In the genomic region with DNA sequence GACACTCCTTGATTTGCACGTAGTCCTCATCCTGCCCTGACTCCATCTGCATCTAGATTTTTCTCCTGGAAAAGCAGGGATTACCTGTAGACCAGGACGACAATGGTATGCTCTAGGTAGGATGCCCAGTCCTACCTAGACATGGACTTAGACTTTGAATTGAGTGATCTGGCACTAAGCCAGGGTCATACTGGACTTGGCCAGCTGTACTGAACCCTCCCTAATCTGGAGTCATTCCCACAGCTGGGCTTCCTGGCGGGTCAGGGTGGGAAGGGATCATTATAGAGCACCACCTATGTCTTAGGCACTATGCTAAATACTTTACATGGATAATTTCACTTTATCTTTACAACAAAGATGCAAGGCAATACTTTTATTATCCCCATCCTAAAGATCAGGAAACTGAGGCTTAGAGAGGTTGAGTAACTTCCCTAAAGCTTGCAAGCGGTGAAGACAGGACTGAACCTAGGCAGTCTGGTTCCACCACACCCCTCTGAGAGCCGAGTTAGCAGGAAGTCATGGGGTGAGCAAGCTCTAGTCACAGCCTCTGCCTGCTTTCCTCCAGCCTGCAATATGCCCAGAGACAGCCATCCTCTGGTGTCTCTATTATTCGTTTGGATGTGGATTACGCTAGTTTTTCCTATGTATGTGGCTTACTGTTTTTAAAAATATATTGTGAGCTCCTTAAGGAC, we compare ENCODE assay signal across 16 cellular contexts.
DNase-seq lines count a peak whose midpoint lies in the region; ATAC-seq, FAIRE-seq and TF ChIP-seq lines count a peak whose summit lies in the region.
"Had no signal": no experiment of that assay in that cellular context is flagged by ENCODE, and none has a peak within 500 bp of the region (broad histone marks: within the 10 kb centered on the region; RNA-seq: fewer than 3 reads in every experiment).

No MANE protein-coding gene starts in this region.

- CTCF ChIA-PET in activated naive CD4-positive, alpha-beta T cell treated with anti-CD3 and anti-CD28 coated beads for 36 hours (lab: Charles Lee) = interaction anchor here (0.6 to 0.7 kb wide), 2 partner anchors 123 to 301 kb away, joined by 3 read pairs; no protein-coding TSS in a partner anchor
- CTCF ChIA-PET in CD4-positive, alpha-beta T cell (lab: Charles Lee) = no interaction called here

- peaks cover 3% of the 10 kb centered on the region for H3K4me1 Mint-ChIP-seq in activated naive CD4-positive, alpha-beta T cell treated with anti-CD3 and anti-CD28 coated beads for 36 hours (ENCODE audit: low read depth)
- H3K4me1 Mint-ChIP-seq in effector memory CD8-positive, alpha-beta T cell (ENCODE audit: low read depth in 2 of 2) = peaks cover 0 to 5% of the 10 kb centered on the region in 2 donors
- H3K4me1 Mint-ChIP-seq in CD4-positive, alpha-beta T cell (ENCODE audit: low read depth) = peaks cover 5% of the 10 kb centered on the region
- H3K4me1 Mint-ChIP-seq: naive B cell had no signal

- no peak overlapping the region for H3K27ac Mint-ChIP-seq in activated naive CD4-positive, alpha-beta T cell treated with anti-CD3 and anti-CD28 coated beads for 36 hours
- no peak overlapping the region for H3K27ac Mint-ChIP-seq in effector memory CD8-positive, alpha-beta T cell
- H3K27ac Mint-ChIP-seq in CD4-positive, alpha-beta T cell = no peak overlapping the region

- no peak overlapping the region for H3K4me3 ChIP-seq in pancreas
- H3K4me3 ChIP-seq: GM12878, skin epidermis, uterus had no signal

- no peak overlapping the region for H3K4me3 Mint-ChIP-seq in activated naive CD4-positive, alpha-beta T cell treated with anti-CD3 and anti-CD28 coated beads for 36 hours
- no peak overlapping the region for H3K4me3 Mint-ChIP-seq in effector memory CD8-positive, alpha-beta T cell
- H3K4me3 Mint-ChIP-seq in CD4-positive, alpha-beta T cell = no peak overlapping the region
- H3K4me3 Mint-ChIP-seq: naive B cell had no signal

- POLR2A ChIA-PET in CD4-positive, alpha-beta T cell (lab: Charles Lee) = no interaction called here

- no peak overlapping the region for H3K27ac ChIP-seq in pancreas
- no peak overlapping the region for H3K27ac ChIP-seq in CD4-positive, alpha-beta T cell (ENCODE audit: low read depth, low read length)
- H3K27ac ChIP-seq: skin epidermis, uterus had no signal

- FAIRE-seq in pancreas (lab: Jason Lieb, UNC) = no peak
- FAIRE-seq: colon, GM12878 had no signal

- no peaks in the 10 kb centered on the region for H3K36me3 ChIP-seq in pancreas
- H3K36me3 ChIP-seq: uterus had no signal

- peaks cover 19% of the 10 kb centered on the region for H3K36me3 Mint-ChIP-seq in activated naive CD4-positive, alpha-beta T cell treated with anti-CD3 and anti-CD28 coated beads for 36 hours (ENCODE audit: low read depth)
- H3K36me3 Mint-ChIP-seq in effector memory CD8-positive, alpha-beta T cell (ENCODE audit: insufficient read depth) = no peaks in the 10 kb centered on the region
- no peaks in the 10 kb centered on the region for H3K36me3 Mint-ChIP-seq in CD4-positive, alpha-beta T cell (ENCODE audit: low read depth)
- H3K36me3 Mint-ChIP-seq: naive B cell had no signal

- intact Hi-C loops in activated naive CD4-positive, alpha-beta T cell treated with anti-CD3 and anti-CD28 coated beads for 36 hours (cut with micrococcal nuclease) = no loop called here
- intact Hi-C loops in pancreas (cut with DNase I) = no loop called here
- intact Hi-C loops in CD4-positive, alpha-beta T cell (cut with DNase I, micrococcal nuclease) = no loop called here

- H3K9me3 Mint-ChIP-seq in activated naive CD4-positive, alpha-beta T cell treated with anti-CD3 and anti-CD28 coated beads for 36 hours = no peaks in the 10 kb centered on the region
- no peaks in the 10 kb centered on the region for H3K9me3 Mint-ChIP-seq in effector memory CD8-positive, alpha-beta T cell
- no peaks in the 10 kb centered on the region for H3K9me3 Mint-ChIP-seq in CD4-positive, alpha-beta T cell
- H3K9me3 Mint-ChIP-seq: naive B cell had no signal

- no peak for TF ChIP-seq CTCF in pancreas (IDR thresholded peaks at IDR 0.05)
- no peak for TF ChIP-seq CTCF in CD4-positive, alpha-beta T cell (IDR thresholded peaks at IDR 0.05)

- no peaks in the 10 kb centered on the region for H3K4me1 ChIP-seq in pancreas
- H3K4me1 ChIP-seq: uterus had no signal

- DNase-seq in activated naive CD4-positive, alpha-beta T cell treated with anti-CD3 and anti-CD28 coated beads for 36 hours = peak; percentile 8
- no peak for DNase-seq in activated naive CD4-positive, alpha-beta T cell treated with Interleukin-2 at 50 U/mL for 16 hours
- DNase-seq in NOMO-1 treated with DMSO at 0.1 percent for 48 hours (lab: John Stamatoyannopoulos, UW; ENCODE audit: unreplicated experiment) (peak; percentile 62), pancreas (peak in 1 of 6 donors; percentile 11)
- DNase-seq in effector memory CD8-positive, alpha-beta T cell = no peak
- DNase-seq in CD4-positive, alpha-beta T cell = no peak
- DNase-seq in stimulated activated CD4-positive, alpha-beta T cell treated with anti-CD3 and anti-CD28 coated beads, Interleukin-4, amount 100 ng/mL, for 1 hour = no peak
- no peak for DNase-seq in activated CD4-positive, CD25-positive, alpha-beta regulatory T cell treated with anti-CD3 and anti-CD28 coated beads, Interleukin-2, amount 50 U/mL, for 72 hours
- DNase-seq: GOT3, naive B cell, NCI-H146, NCI-H774, uterus had no signal

- peak; percentile 62 for ATAC-seq in effector memory CD8-positive, alpha-beta T cell (replicated peaks)
- ATAC-seq in pancreas = peak in 3 of 4 donors; percentile 39 to 61 (median 46)
- no peak for ATAC-seq in CD4-positive, alpha-beta T cell (ENCODE audit: poor library complexity)
- ATAC-seq: GM12878 had no signal

- H3K27me3 ChIP-seq in pancreas = no peaks in the 10 kb centered on the region
- no peaks in the 10 kb centered on the region for H3K27me3 ChIP-seq in CD4-positive, alpha-beta T cell (ENCODE audit: control insufficient read depth, insufficient read depth, low read length)
- H3K27me3 ChIP-seq: uterus had no signal

- no peaks in the 10 kb centered on the region for H3K27me3 Mint-ChIP-seq in activated naive CD4-positive, alpha-beta T cell treated with anti-CD3 and anti-CD28 coated beads for 36 hours (ENCODE audit: low read depth)
- H3K27me3 Mint-ChIP-seq in effector memory CD8-positive, alpha-beta T cell = no peaks in the 10 kb centered on the region
- H3K27me3 Mint-ChIP-seq in CD4-positive, alpha-beta T cell = no peaks in the 10 kb centered on the region
- H3K27me3 Mint-ChIP-seq: naive B cell had no signal

- 61 to 63% methylated on average over 7 of the region's 7 CpGs for WGBS in pancreas, 2 donors

- no peaks in the 10 kb centered on the region for H3K9me3 ChIP-seq in pancreas
- no peaks in the 10 kb centered on the region for H3K9me3 ChIP-seq in CD4-positive, alpha-beta T cell (ENCODE audit: control insufficient read depth, low read length)
- H3K9me3 ChIP-seq: uterus had no signal

Comparison
In these comparisons a context has a peak if more than half of its experiments do, and no peak if none do; other contexts are left out.
1. DNase-seq: peak in activated naive CD4-positive, alpha-beta T cell treated with anti-CD3 and anti-CD28 coated beads for 36 hours (single experiment) and NOMO-1 treated with DMSO at 0.1 percent for 48 hours (single experiment); none in activated naive CD4-positive, alpha-beta T cell treated with Interleukin-2 at 50 U/mL for 16 hours (single experiment), effector memory CD8-positive, alpha-beta T cell (0 of 3), CD4-positive, alpha-beta T cell (0 of 10), stimulated activated CD4-positive, alpha-beta T cell treated with anti-CD3 and anti-CD28 coated beads, Interleukin-4, amount 100 ng/mL, for 1 hour (single experiment) and activated CD4-positive, CD25-positive, alpha-beta regulatory T cell treated with anti-CD3 and anti-CD28 coated beads, Interleukin-2, amount 50 U/mL, for 72 hours (single experiment).